Comparison of ENCODE assay signal across 19 cellular contexts in the genomic region with DNA sequence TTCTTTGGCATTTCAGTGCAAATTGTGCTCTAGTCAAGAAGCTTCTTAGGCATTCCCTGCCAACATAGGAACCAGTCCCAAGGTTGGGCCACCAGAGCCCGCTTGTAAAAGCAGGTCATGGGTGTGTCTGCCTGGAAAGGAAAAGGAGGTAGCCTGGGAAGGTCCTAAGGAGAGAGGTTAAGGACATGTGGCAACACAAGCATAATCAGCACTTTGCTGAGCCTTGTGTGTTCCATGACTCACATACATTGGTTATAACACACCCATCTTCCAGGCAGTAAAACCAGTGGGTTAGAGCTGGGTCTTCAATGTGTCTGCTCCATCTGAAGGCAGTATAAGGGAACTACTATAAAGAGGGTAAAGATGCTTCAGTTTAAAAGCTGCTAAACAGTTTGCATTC.
A peak's percentile ranks its signal among the peaks of the same experiment; 100 is the strongest.
DNase-seq lines count a peak whose midpoint lies in the region; ATAC-seq, FAIRE-seq and TF ChIP-seq lines count a peak whose summit lies in the region.
"Had no signal": no experiment of that assay in that cellular context is flagged by ENCODE, and none has a peak within 500 bp of the region (broad histone marks: within the 10 kb centered on the region; RNA-seq: fewer than 3 reads in every experiment).

No MANE protein-coding gene starts in this region.

- ATAC-seq in mucosa of descending colon, result peak; percentile 98
- no peak for ATAC-seq in GM21825 (IDR thresholded peaks at IDR 0.05; ENCODE audit: unreplicated experiment)
- ATAC-seq in HG02981 (IDR thresholded peaks at IDR 0.05; ENCODE audit: unreplicated experiment), result no peak
- ATAC-seq in HepG2, result no peak
- ATAC-seq: A549, natural killer cell, T-helper 17 cell had no signal

- no peaks in the 10 kb centered on the region for H3K9me3 ChIP-seq in mucosa of descending colon
- no peaks in the 10 kb centered on the region for H3K9me3 ChIP-seq in HepG2 (ENCODE audit: low read length)
- H3K9me3 ChIP-seq: A549, thyroid gland had no signal

- H3K36me3 ChIP-seq in mucosa of descending colon (ENCODE audit: low read depth) (no peaks in the 10 kb centered on the region), HepG2 (replicated peaks in 1 of 2; ENCODE audit: control insufficient read depth in 1 of 2, insufficient read depth in 2 of 2, low read length in 2 of 2) (no peaks in the 10 kb centered on the region)
- H3K36me3 ChIP-seq: thyroid gland, WERI-Rb-1 had no signal

- TF ChIP-seq EP300 in HepG2 (IDR thresholded peaks at IDR 0.05; ENCODE audit: low read depth in 2 of 2, low read length in 2 of 2), result no peak
- no peak for TF ChIP-seq EP300 in HepG2 (CRISPR knock-in tag; IDR thresholded peaks at IDR 0.05; ENCODE audit: borderline replicate concordance)

- no peak overlapping the region for H3K9ac ChIP-seq in HepG2 (ENCODE audit: insufficient read depth, low read depth, low read length)

- DNase-seq in AG08395 (ENCODE audit: low spot score) (peak; percentile 5), LHCN-M2 (ENCODE audit: low read depth) (peak; percentile 27), epithelial cell of esophagus (ENCODE audit: low read depth) (peak; percentile 88), mucosa of descending colon (peak; percentile 62 to 79 (median 68)), iPS-NIHi7 (ENCODE audit: extremely low spot score) (no peak), HepG2 (ENCODE audit: low spot score) (no peak)
- DNase-seq: activated CD4-positive, alpha-beta T cell treated with anti-CD3 and anti-CD28 coated beads, Interleukin-2, amount 50 U/mL, for 48 hours; activated naive CD4-positive, alpha-beta T cell treated with Interleukin-2 at 50 U/mL for 16 hours; glutamatergic neuron; natural killer cell; NCI-H146; NCI-H345; SIG-M5; T-helper 17 cell; thyroid gland; WERI-Rb-1 had no signal

- peak; percentile 36 for TF ChIP-seq CTCF in epithelial cell of esophagus (IDR thresholded peaks at IDR 0.05; ENCODE audit: insufficient read depth, low read depth, low read length, missing control alignments)
- peak; percentile 12 for TF ChIP-seq CTCF in mucosa of descending colon (IDR thresholded peaks at IDR 0.05)
- TF ChIP-seq CTCF in HepG2 (CRISPR knock-in tag; IDR thresholded peaks at IDR 0.05), result no peak

- no peak for FAIRE-seq in HepG2 (lab: Jason Lieb, UNC)
- FAIRE-seq: A549 had no signal

- no peak overlapping the region for H3K4me2 ChIP-seq in HepG2 (ENCODE audit: low read depth, low read length)
- H3K4me2 ChIP-seq: A549 had no signal

- no peaks in the 10 kb centered on the region for H3K27me3 ChIP-seq in HepG2 (ENCODE audit: control insufficient read depth in 1 of 2, insufficient read depth in 2 of 2, low read length in 2 of 2)
- H3K27me3 ChIP-seq: thyroid gland had no signal

- H3K27ac ChIP-seq in HepG2 (ENCODE audit: extremely low read length, insufficient read depth, low read length), result no peak overlapping the region
- H3K27ac ChIP-seq: A549, thyroid gland, WERI-Rb-1 had no signal

- H4K20me1 ChIP-seq in HepG2 (ENCODE audit: insufficient read depth, low read length), result no peaks in the 10 kb centered on the region

- no peak for TF ChIP-seq RAD21 in HepG2 (CRISPR knock-in tag; IDR thresholded peaks at IDR 0.05)

- intact Hi-C loops in mucosa of descending colon (cut with DNase I, micrococcal nuclease) (no loop called here), HepG2 (cut with micrococcal nuclease; ENCODE audit: unreplicated experiment) (no loop called here)

- no peak overlapping the region for H2AFZ ChIP-seq in HepG2 (ENCODE audit: low read length)

- no peak for TF ChIP-seq POLR2A in HepG2 (IDR thresholded peaks at IDR 0.05; ENCODE audit: insufficient read depth in 1 of 2, low read depth in 2 of 2, low read length in 2 of 2)

- BruUV-seq in HepG2 (replicated peaks; lab: Mats Ljungman, UMichigan), result no TSS peak

- no peaks in the 10 kb centered on the region for H3K79me2 ChIP-seq in HepG2 (ENCODE audit: insufficient read depth, low read length)

- CTCF ChIA-PET in HepG2 (lab: Yijun Ruan, JAX; ENCODE audit: low intra/inter-chr PET ratio, low total read pairs), result no interaction called here

- POLR2A ChIA-PET in HepG2 (lab: Yijun Ruan, JAX), result no interaction called here

- in situ Hi-C loops in HepG2 (cut with HindIII; ENCODE audit: extremely low pct_ligation_motif_present, low pct_unique_long_range_greater_than_20kb), result no loop called here

- H3K4me3 ChIP-seq in epithelial cell of esophagus (ENCODE audit: low read length) (no peak overlapping the region), mucosa of descending colon (no peak overlapping the region), HepG2 (replicated peaks in 1 of 3; ENCODE audit: insufficient read depth in 1 of 3, low read depth in 2 of 3, low read length in 3 of 3) (no peak overlapping the region)
- H3K4me3 ChIP-seq: A549, thyroid gland had no signal

- H3K4me1 ChIP-seq in mucosa of descending colon (ENCODE audit: low read depth) (peaks cover 15% of the 10 kb centered on the region), HepG2 (ENCODE audit: insufficient read depth, low read length) (no peaks in the 10 kb centered on the region)
- H3K4me1 ChIP-seq: A549 had no signal

- WGBS in HepG2 (ENCODE audit: low lambda C conversion rate), result 100% methylated on average over 1 of the region's 1 CpG

TF ChIP-seq in HepG2, 621 proteins besides CTCF, POLR2A, EP300 and RAD21:
- no peak for TF ChIP-seq FOSL2 (CRISPR knock-in tag; IDR thresholded peaks at IDR 0.05)
- no peak for TF ChIP-seq GATA4 (IDR thresholded peaks at IDR 0.05; ENCODE audit: borderline replicate concordance, low read depth)
- TF ChIP-seq GMEB1 (CRISPR knock-in tag; IDR thresholded peaks at IDR 0.05; ENCODE audit: borderline replicate concordance), result no peak
- TF ChIP-seq, protein P1, sequence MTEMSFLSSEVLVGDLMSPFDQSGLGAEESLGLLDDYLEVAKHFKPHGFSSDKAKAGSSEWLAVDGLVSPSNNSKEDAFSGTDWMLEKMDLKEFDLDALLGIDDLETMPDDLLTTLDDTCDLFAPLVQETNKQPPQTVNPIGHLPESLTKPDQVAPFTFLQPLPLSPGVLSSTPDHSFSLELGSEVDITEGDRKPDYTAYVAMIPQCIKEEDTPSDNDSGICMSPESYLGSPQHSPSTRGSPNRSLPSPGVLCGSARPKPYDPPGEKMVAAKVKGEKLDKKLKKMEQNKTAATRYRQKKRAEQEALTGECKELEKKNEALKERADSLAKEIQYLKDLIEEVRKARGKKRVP (CRISPR knock-in tag; IDR thresholded peaks at IDR 0.05), result no peak
- TF ChIP-seq STAT6 (CRISPR knock-in tag; IDR thresholded peaks at IDR 0.05; ENCODE audit: borderline replicate concordance), result no peak
- no peak for TF ChIP-seq HOXD1 (CRISPR knock-in tag; IDR thresholded peaks at IDR 0.05)
- TF ChIP-seq HES4 (CRISPR knock-in tag; IDR thresholded peaks at IDR 0.05; ENCODE audit: borderline replicate concordance), result no peak
- no peak for TF ChIP-seq ZNF7 (CRISPR knock-in tag; IDR thresholded peaks at IDR 0.05)
- TF ChIP-seq PHB2 (IDR thresholded peaks at IDR 0.05; ENCODE audit: partially characterized antibody), result no peak
- no peak for TF ChIP-seq LCORL (IDR thresholded peaks at IDR 0.05)
- no peak for TF ChIP-seq LCORL (CRISPR knock-in tag; IDR thresholded peaks at IDR 0.05)
- no peak for TF ChIP-seq ZNF30 (CRISPR knock-in tag; IDR thresholded peaks at IDR 0.05)
- no peak for TF ChIP-seq ZNF331 (CRISPR knock-in tag; IDR thresholded peaks at IDR 0.05)
- no peak for TF ChIP-seq ZNF460 (CRISPR knock-in tag; IDR thresholded peaks at IDR 0.05; ENCODE audit: borderline replicate concordance)

Comparison
In these comparisons a context has a peak if more than half of its experiments do, and no peak if none do; other contexts are left out.
1. DNase-seq: peak in AG08395 (single experiment), LHCN-M2 (single experiment), epithelial cell of esophagus (single experiment) and mucosa of descending colon (3 of 3); none in iPS-NIHi7 (single experiment) and HepG2 (single experiment).